In the genomic region with DNA sequence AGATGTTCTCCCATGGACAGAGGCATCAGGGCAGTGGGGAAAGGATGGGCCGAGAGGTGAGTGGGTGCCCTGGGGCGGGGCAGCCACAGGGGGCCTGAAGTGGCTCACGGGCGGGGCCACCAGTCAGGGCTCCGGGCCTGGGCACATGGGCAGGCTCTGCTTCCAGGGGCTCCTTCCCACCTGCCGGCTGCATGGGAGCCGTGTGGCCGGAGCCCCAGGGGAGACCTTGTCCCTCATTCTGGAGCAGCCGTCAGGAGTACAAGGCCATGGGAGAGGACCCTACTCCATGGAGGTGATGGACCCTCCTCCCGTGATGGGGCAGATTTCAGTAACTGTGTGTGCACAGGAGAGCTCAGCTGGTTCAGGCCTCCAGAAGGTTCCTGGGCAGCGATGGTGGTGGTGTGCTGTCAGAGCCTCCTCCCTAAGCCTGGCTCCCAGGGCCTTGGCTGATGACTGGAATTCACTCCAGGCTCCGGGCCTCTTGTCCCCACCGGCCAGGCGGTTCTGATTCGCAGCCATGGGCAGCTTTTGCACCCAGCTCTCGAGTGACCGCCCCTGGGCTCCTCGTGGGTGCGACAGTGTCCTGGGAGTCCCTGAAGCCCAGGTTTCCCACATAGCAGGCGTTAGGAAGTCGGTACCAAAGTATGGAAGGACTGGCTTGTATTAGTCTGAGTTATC, we compare ENCODE assay signal across 1 cellular context.
TF ChIP-seq lines count a peak whose summit lies in the region.

No MANE protein-coding gene starts in this region.

TF ChIP-seq in IMR-90, 13 proteins besides CTCF, POLR2A, EP300 and RAD21:
- TF ChIP-seq SMC3 (IDR thresholded peaks at IDR 0.05; ENCODE audit: low read depth, low read length) = no peak
- no peak for TF ChIP-seq RCOR1 (IDR thresholded peaks at IDR 0.05; ENCODE audit: insufficient replicate concordance, low read length)
- TF ChIP-seq MAFK (IDR thresholded peaks at IDR 0.05; ENCODE audit: low read depth, low read length) = no peak
- TF ChIP-seq, protein P1, sequence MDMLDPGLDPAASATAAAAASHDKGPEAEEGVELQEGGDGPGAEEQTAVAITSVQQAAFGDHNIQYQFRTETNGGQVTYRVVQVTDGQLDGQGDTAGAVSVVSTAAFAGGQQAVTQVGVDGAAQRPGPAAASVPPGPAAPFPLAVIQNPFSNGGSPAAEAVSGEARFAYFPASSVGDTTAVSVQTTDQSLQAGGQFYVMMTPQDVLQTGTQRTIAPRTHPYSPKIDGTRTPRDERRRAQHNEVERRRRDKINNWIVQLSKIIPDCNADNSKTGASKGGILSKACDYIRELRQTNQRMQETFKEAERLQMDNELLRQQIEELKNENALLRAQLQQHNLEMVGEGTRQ (IDR thresholded peaks at IDR 0.05; ENCODE audit: low read depth, low read length) = no peak
- no peak for TF ChIP-seq MAZ (IDR thresholded peaks at IDR 0.05; ENCODE audit: borderline replicate concordance, low read depth, low read length)
- TF ChIP-seq BHLHE40 (IDR thresholded peaks at IDR 0.05; ENCODE audit: low read depth, low read length) = no peak
- no peak for TF ChIP-seq CHD1 (IDR thresholded peaks at IDR 0.05; ENCODE audit: low read depth, low read length)
- no peak for TF ChIP-seq RFX5 (IDR thresholded peaks at IDR 0.05; ENCODE audit: low read depth, low read length)
- no peak for TF ChIP-seq NFE2L2 (IDR thresholded peaks at IDR 0.05; ENCODE audit: low read depth, low read length)
TF ChIP-seq in IMR-90: peak in this region for 0.
